1 cellular context compared by ENCODE assay signal in the genomic region with DNA sequence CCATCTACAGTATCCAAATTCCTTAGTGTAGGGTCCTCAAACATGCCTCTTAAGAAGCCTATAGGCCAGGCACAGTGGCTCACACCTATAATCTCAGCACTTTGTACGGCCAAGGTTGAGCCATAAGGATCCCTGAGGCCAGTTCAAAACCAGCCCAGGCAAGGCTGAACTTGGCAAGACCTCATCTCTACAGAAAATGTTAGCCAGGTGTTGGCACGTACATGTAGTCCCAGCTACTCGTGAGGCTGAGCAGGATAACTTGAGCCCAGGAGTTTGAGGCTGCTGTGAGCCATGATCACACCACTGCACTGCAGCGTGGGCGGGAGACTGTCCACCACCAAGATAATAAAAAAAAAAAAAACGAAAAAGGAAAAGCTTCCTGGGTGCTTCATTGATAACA.
TF ChIP-seq lines count a peak whose summit lies in the region.

No MANE protein-coding gene starts in this region.

TF ChIP-seq in GM12878, 131 proteins besides CTCF, POLR2A, EP300 and RAD21:
- TF ChIP-seq POLR2AphosphoS5 (IDR thresholded peaks at IDR 0.05; ENCODE audit: low read length), result peak; percentile 32; the same call in 1 of the 2 replicates
- TF ChIP-seq, protein P1, sequence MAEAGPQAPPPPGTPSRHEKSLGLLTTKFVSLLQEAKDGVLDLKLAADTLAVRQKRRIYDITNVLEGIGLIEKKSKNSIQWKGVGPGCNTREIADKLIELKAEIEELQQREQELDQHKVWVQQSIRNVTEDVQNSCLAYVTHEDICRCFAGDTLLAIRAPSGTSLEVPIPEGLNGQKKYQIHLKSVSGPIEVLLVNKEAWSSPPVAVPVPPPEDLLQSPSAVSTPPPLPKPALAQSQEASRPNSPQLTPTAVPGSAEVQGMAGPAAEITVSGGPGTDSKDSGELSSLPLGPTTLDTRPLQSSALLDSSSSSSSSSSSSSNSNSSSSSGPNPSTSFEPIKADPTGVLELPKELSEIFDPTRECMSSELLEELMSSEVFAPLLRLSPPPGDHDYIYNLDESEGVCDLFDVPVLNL (IDR thresholded peaks at IDR 0.05; ENCODE audit: low read depth, low read length), result no peak
